ENCODE assay signal across 15 cellular contexts in genomic region chr10:78433063-78433717, GRCh38.
DNase-seq lines count a peak whose midpoint lies in the region; ATAC-seq lines count a peak whose summit lies in the region.
"Had no signal": no experiment of that assay in that cellular context is flagged by ENCODE, and none has a peak within 500 bp of the region (broad histone marks: within the 10 kb centered on the region; RNA-seq: fewer than 3 reads in every experiment).

No MANE protein-coding gene starts in this region.

- no CpG with 5 or more reads among the region's 5 CpGs for WGBS in neuronal stem cell (ENCODE audit: extremely low coverage in 2 of 2, insufficient read length in 2 of 2, insufficient replicate concordance in 1 of 2), 2 donors

- peak overlapping the region in 5 of 11 experiments; percentile 2 to 34 (median 8); a peak in 4 of 22 replicates for H3K27ac ChIP-seq in BLaER1 treated with 17β-estradiol and CSF1 and Interleukin-3, amounts not matched to agents 10 nM and 100 nM
- no peak overlapping the region for H3K27ac ChIP-seq in neuronal stem cell (replicated peaks; ENCODE audit: low read length)
- H3K27ac ChIP-seq: HL-60 had no signal

- peak overlapping the region; percentile 30 for H2AFZ ChIP-seq in neuronal stem cell (ENCODE audit: low read length)

- peaks cover 18% of the 10 kb centered on the region for H3K27me3 Mint-ChIP-seq in activated CD4-positive, alpha-beta memory T cell treated with anti-CD3 and anti-CD28 coated beads, Interleukin-2, amount 10 ng/mL, durations not matched to agents 7 days and 5 days

- H4K91ac ChIP-seq in neuronal stem cell (ENCODE audit: low read depth, low read length, poor library complexity) = no peak overlapping the region

- H4K8ac ChIP-seq in neuronal stem cell (ENCODE audit: low read depth, low read length) = no peak overlapping the region

- intact Hi-C loops in Right ventricle myocardium inferior (cut with DNase I) = no loop called here
- intact Hi-C loops in left colon (cut with DNase I, micrococcal nuclease) = no loop called here

- no peaks in the 10 kb centered on the region for H3K36me3 Mint-ChIP-seq in activated CD4-positive, alpha-beta memory T cell treated with anti-CD3 and anti-CD28 coated beads, Interleukin-2, amount 10 ng/mL, durations not matched to agents 7 days and 5 days (ENCODE audit: low read depth)
- H3K36me3 Mint-ChIP-seq: stimulated activated naive B cell treated with anti-CD40 and anti-IgM and Interleukin-4, amounts not matched to agents 10 μg/mL and 1 μg/mL and 100 μg/mL, for 72 hours had no signal

- H3K23ac ChIP-seq in neuronal stem cell (ENCODE audit: low read depth, low read length, poor library complexity) = no peak overlapping the region

- H2BK5ac ChIP-seq in neuronal stem cell (ENCODE audit: low read length) = peak overlapping the region; percentile 40

- CTCF ChIA-PET in activated CD4-positive, alpha-beta memory T cell treated with anti-CD3 and anti-CD28 coated beads, Interleukin-2, amount 10 ng/mL, durations not matched to agents 7 days and 5 days (lab: Charles Lee) = no interaction called here

- H3K4me3 Mint-ChIP-seq in activated CD4-positive, alpha-beta memory T cell treated with anti-CD3 and anti-CD28 coated beads, Interleukin-2, amount 10 ng/mL, durations not matched to agents 7 days and 5 days = no peak overlapping the region
- H3K4me3 Mint-ChIP-seq: CD4-positive, alpha-beta T cell; stimulated activated naive B cell treated with anti-CD40 and anti-IgM and Interleukin-4, amounts not matched to agents 10 μg/mL and 1 μg/mL and 100 μg/mL, for 72 hours; T-helper 17 cell had no signal

- H3K9ac ChIP-seq in BLaER1 treated with 17β-estradiol and CSF1 and Interleukin-3, amounts not matched to agents 10 nM and 100 nM = no peak overlapping the region; a peak in 1 of 22 replicates
- no peak overlapping the region for H3K9ac ChIP-seq in neuronal stem cell (ENCODE audit: low read depth, low read length, poor library complexity)

- H4K20me1 ChIP-seq in BLaER1 treated with 17β-estradiol and CSF1 and Interleukin-3, amounts not matched to agents 10 nM and 100 nM = no peaks in the 10 kb centered on the region; a peak in 1 of 22 replicates

- H2AK5ac ChIP-seq in neuronal stem cell (ENCODE audit: low read depth, low read length) = peak overlapping the region; percentile 23

- H3K4me3 ChIP-seq in BLaER1 treated with 17β-estradiol and CSF1 and Interleukin-3, amounts not matched to agents 10 nM and 100 nM = no peak overlapping the region
- H3K4me3 ChIP-seq in neuronal stem cell (ENCODE audit: low read length in 2 of 2) = no peak overlapping the region

- H3K4me2 ChIP-seq in BLaER1 treated with 17β-estradiol and CSF1 and Interleukin-3, amounts not matched to agents 10 nM and 100 nM = peak overlapping the region; percentile 81 to 93 (median 87)
- no peak overlapping the region for H3K4me2 ChIP-seq in neuronal stem cell (ENCODE audit: insufficient read depth, low read length, poor library complexity, severe bottlenecking)

- POLR2A ChIA-PET in activated CD4-positive, alpha-beta memory T cell treated with anti-CD3 and anti-CD28 coated beads, Interleukin-2, amount 10 ng/mL, durations not matched to agents 7 days and 5 days (lab: Charles Lee) = no interaction called here

- peak overlapping the region; percentile 80 for H3K18ac ChIP-seq in neuronal stem cell (ENCODE audit: low read length)

- DNase-seq in RPMI7951 (ENCODE audit: low read depth) (peak; percentile 75), Right ventricle myocardium inferior (ENCODE audit: missing footprints) (no peak), neuronal stem cell (ENCODE audit: low spot score) (no peak), NCI-H2196 (lab: John Stamatoyannopoulos, UW; ENCODE audit: unreplicated experiment) (no peak), DMS53 treated with DMSO at 0.1 percent for 48 hours (lab: John Stamatoyannopoulos, UW; ENCODE audit: unreplicated experiment) (no peak), left colon (no peak)
- DNase-seq in activated CD4-positive, alpha-beta memory T cell treated with anti-CD3 and anti-CD28 coated beads, Interleukin-2, amount 10 ng/mL, durations not matched to agents 7 days and 5 days = no peak
- DNase-seq: activated CD4-positive, alpha-beta T cell treated with anti-CD3 and anti-CD28 coated beads for 1 hour; activated naive CD4-positive, alpha-beta T cell; CD4-positive, alpha-beta T cell; stimulated activated CD4-positive, alpha-beta T cell treated with anti-CD3 and anti-CD28 coated beads, Interleukin-12 subunit alpha, Interleukin-12 subunit beta, amount 100 ng/mL, for 4 hours; stimulated activated naive B cell treated with anti-CD40 and anti-IgM and Interleukin-4, amounts not matched to agents 10 μg/mL and 1 μg/mL and 100 μg/mL, for 72 hours; T-helper 17 cell had no signal

- H3K14ac ChIP-seq in neuronal stem cell (ENCODE audit: low read length) = no peak overlapping the region

- H3K27me3 ChIP-seq in BLaER1 treated with 17β-estradiol and CSF1 and Interleukin-3, amounts not matched to agents 10 nM and 100 nM = no peaks in the 10 kb centered on the region
- H3K27me3 ChIP-seq in neuronal stem cell (ENCODE audit: control insufficient read depth in 3 of 3, insufficient read depth in 3 of 3, low read depth in 1 of 3, low read length in 3 of 3) = no peaks in the 10 kb centered on the region

- peak overlapping the region; percentile 41 for H2BK12ac ChIP-seq in neuronal stem cell (ENCODE audit: low read length)

- no peak overlapping the region for H3K4ac ChIP-seq in neuronal stem cell (ENCODE audit: low read length)

- H3K9me3 ChIP-seq in BLaER1 treated with 17β-estradiol and CSF1 and Interleukin-3, amounts not matched to agents 10 nM and 100 nM (replicated peaks in 1 of 11) = peaks cover 0 to 11% (median 7%) of the 10 kb centered on the region in 11 experiments; a peak in 8 of 22 replicates
- peaks cover 0 to 3% of the 10 kb centered on the region in 2 donors for H3K9me3 ChIP-seq in neuronal stem cell (replicated peaks in 1 of 2; ENCODE audit: control insufficient read depth in 2 of 2, insufficient read depth in 1 of 2, low read depth in 1 of 2, low read length in 2 of 2)

- no peaks in the 10 kb centered on the region for H3K79me1 ChIP-seq in neuronal stem cell (ENCODE audit: low read depth, low read length)

- H3K27ac Mint-ChIP-seq in activated CD4-positive, alpha-beta memory T cell treated with anti-CD3 and anti-CD28 coated beads, Interleukin-2, amount 10 ng/mL, durations not matched to agents 7 days and 5 days = no peak overlapping the region
- H3K27ac Mint-ChIP-seq: CD4-positive, alpha-beta T cell; stimulated activated naive B cell treated with anti-CD40 and anti-IgM and Interleukin-4, amounts not matched to agents 10 μg/mL and 1 μg/mL and 100 μg/mL, for 72 hours; T-helper 17 cell had no signal

- ATAC-seq in Right ventricle myocardium inferior (peak; percentile 49), left colon (no peak)
- ATAC-seq: stimulated activated naive B cell treated with anti-CD40 and anti-IgM and Interleukin-4, amounts not matched to agents 10 μg/mL and 1 μg/mL and 100 μg/mL, for 72 hours; T-helper 17 cell had no signal

- no peak overlapping the region for H2BK15ac ChIP-seq in neuronal stem cell (ENCODE audit: low read length)

- no peaks in the 10 kb centered on the region for H3K36me3 ChIP-seq in BLaER1 treated with 17β-estradiol and CSF1 and Interleukin-3, amounts not matched to agents 10 nM and 100 nM
- H3K36me3 ChIP-seq in neuronal stem cell (replicated peaks in 1 of 2; ENCODE audit: control insufficient read depth in 2 of 2, insufficient read depth in 2 of 2, low read length in 2 of 2) = no peaks in the 10 kb centered on the region

- H2BK120ac ChIP-seq in neuronal stem cell (ENCODE audit: low read depth, low read length) = no peak overlapping the region

- peaks cover 33 to 53% (median 47%) of the 10 kb centered on the region in 10 experiments for H3K4me1 ChIP-seq in BLaER1 treated with 17β-estradiol and CSF1 and Interleukin-3, amounts not matched to agents 10 nM and 100 nM
- peaks cover 31 to 45% of the 10 kb centered on the region in 2 donors for H3K4me1 ChIP-seq in neuronal stem cell (ENCODE audit: control insufficient read depth in 2 of 2, insufficient read depth in 1 of 2, low read depth in 1 of 2, low read length in 2 of 2)

- no peaks in the 10 kb centered on the region for H3K9me3 Mint-ChIP-seq in activated CD4-positive, alpha-beta memory T cell treated with anti-CD3 and anti-CD28 coated beads, Interleukin-2, amount 10 ng/mL, durations not matched to agents 7 days and 5 days

- H3K4me1 Mint-ChIP-seq in activated CD4-positive, alpha-beta memory T cell treated with anti-CD3 and anti-CD28 coated beads, Interleukin-2, amount 10 ng/mL, durations not matched to agents 7 days and 5 days = no peaks in the 10 kb centered on the region
